In genomic region chr15:41230345-41230649, GRCh38 we compare ENCODE assay signal across 8 cellular contexts. TPM values are rescaled to one million over a fixed set of nuclear protein-coding genes. Genes with fewer than 3 reads are reported as not detected.
DNase-seq lines count a peak whose midpoint lies in the region; ATAC-seq and TF ChIP-seq lines count a peak whose summit lies in the region.

No MANE protein-coding gene starts in this region.

- H3K27me3 ChIP-seq in cardiac muscle cell = no peaks in the 10 kb centered on the region
- H3K27me3 ChIP-seq in body of pancreas = no peaks in the 10 kb centered on the region
- no peaks in the 10 kb centered on the region for H3K27me3 ChIP-seq in upper lobe of left lung

- TF ChIP-seq CTCF in cardiac muscle cell (IDR thresholded peaks at IDR 0.05; ENCODE audit: low read depth, low read length) (no peak), body of pancreas (IDR thresholded peaks at IDR 0.05) (no peak), upper lobe of left lung (IDR thresholded peaks at IDR 0.05) (no peak)

- H3K36me3 ChIP-seq in cardiac muscle cell = no peaks in the 10 kb centered on the region
- no peaks in the 10 kb centered on the region for H3K36me3 ChIP-seq in body of pancreas (replicated peaks in 1 of 2; ENCODE audit: insufficient read depth in 1 of 2, low read depth in 2 of 2)
- no peaks in the 10 kb centered on the region for H3K36me3 ChIP-seq in mesodermal cell (ENCODE audit: control insufficient read depth, insufficient read depth, low read length)
- H3K36me3 ChIP-seq in upper lobe of left lung = no peaks in the 10 kb centered on the region

- WGBS in body of pancreas, 2 donors = 29 to 34% methylated on average over 10 of the region's 10 CpGs
- WGBS in mesodermal cell (ENCODE audit: insufficient coverage in 2 of 2), 2 experiments = 22 to 50% methylated on average over 7 to 8 of the region's 10 CpGs
- 33 to 39% methylated on average over 10 of the region's 10 CpGs for WGBS in upper lobe of left lung, 2 donors

- TF ChIP-seq POLR2A in body of pancreas (IDR thresholded peaks at IDR 0.05) (no peak), upper lobe of left lung (IDR thresholded peaks at IDR 0.05) (no peak)

- H3K4me3 ChIP-seq in cardiac muscle cell (peak overlapping the region; percentile 74), body of pancreas (no peak overlapping the region), mesodermal cell (ENCODE audit: extremely low read depth, insufficient read depth, low read length, poor library complexity, severe bottlenecking) (peak overlapping the region; percentile 88), upper lobe of left lung (peak overlapping the region; percentile 14 to 92 (median 78))

- H3K4me1 ChIP-seq in cardiac muscle cell (ENCODE audit: low read depth) (no peaks in the 10 kb centered on the region), body of pancreas (peaks cover 28% of the 10 kb centered on the region), mesodermal cell (ENCODE audit: control insufficient read depth, insufficient read depth, low read length, poor library complexity, severe bottlenecking) (peaks cover 13% of the 10 kb centered on the region), upper lobe of left lung (peaks cover 16 to 37% (median 23%) of the 10 kb centered on the region in 4 donors)

- no peak overlapping the region for H3K27ac ChIP-seq in cardiac muscle cell
- peak overlapping the region in 3 of 4 donors; percentile 83 to 99 (median 98) for H3K27ac ChIP-seq in body of pancreas
- no peak overlapping the region for H3K27ac ChIP-seq in mesodermal cell (ENCODE audit: low read depth, low read length, severe bottlenecking)
- peak overlapping the region; percentile 88 to 98 (median 94) for H3K27ac ChIP-seq in upper lobe of left lung

- DNase-seq in cardiac muscle cell (ENCODE audit: low read depth in 1 of 2, low spot score in 1 of 2) (no peak), Right ventricle myocardium superior (no peak), body of pancreas (no peak), upper lobe of left lung (no peak), RKO (ENCODE audit: low spot score) (no peak), NCI-H524 (lab: John Stamatoyannopoulos, UW) (no peak), islet precursor cell (no peak)

- TF ChIP-seq EP300 in upper lobe of left lung (IDR thresholded peaks at IDR 0.05) = no peak

- intact Hi-C loops in Right ventricle myocardium superior (cut with DNase I) (loop anchor here (5.0 kb wide), 1 partner anchor 52 kb away; no protein-coding TSS in a partner anchor), body of pancreas (cut with DNase I) (no loop called here)

- no peak for ATAC-seq in Right ventricle myocardium superior (ENCODE audit: poor library complexity)
- no peak for ATAC-seq in body of pancreas
- ATAC-seq in upper lobe of left lung (ENCODE audit: low FRiP score in 2 of 2) = no peak

- no peaks in the 10 kb centered on the region for H3K9me3 ChIP-seq in cardiac muscle cell (ENCODE audit: low read depth)
- no peaks in the 10 kb centered on the region for H3K9me3 ChIP-seq in body of pancreas
- H3K9me3 ChIP-seq in mesodermal cell (ENCODE audit: control insufficient read depth, low read length) = no peaks in the 10 kb centered on the region
- no peaks in the 10 kb centered on the region for H3K9me3 ChIP-seq in upper lobe of left lung

RNA-seq across cellular contexts. Expression of gene EXD1, which starts 0.3 kb away (rescaled TPM):
- total RNA-seq in cardiac muscle cell = not detected in 2 replicates
- polyA plus RNA-seq in cardiac muscle cell = not detected in 2 replicates
- not detected for total RNA-seq in Right ventricle myocardium superior
- not detected for total RNA-seq in body of pancreas
- not detected for polyA plus RNA-seq in mesodermal cell (2013, experiment 1 of 2)
- polyA plus RNA-seq in mesodermal cell (2013, experiment 2 of 2) = not detected
- under 1 TPM in 2 of 6 donors, not detected in 4; 0.09 to 0.30 TPM for total RNA-seq in upper lobe of left lung

RNA-seq across cellular contexts. Expression of gene CHP1, which starts 0.8 kb away (rescaled TPM):
- total RNA-seq in cardiac muscle cell = 233 and 310 TPM in 2 replicates
- polyA plus RNA-seq in cardiac muscle cell = 32.9 and 37.0 TPM in 2 replicates
- total RNA-seq in Right ventricle myocardium superior = 124 TPM
- total RNA-seq in body of pancreas = 10 to 100 TPM; 61.0 to 87.9 TPM
- polyA plus RNA-seq in mesodermal cell (2013, experiment 1 of 2) = 90.6 TPM
- 89.1 TPM for polyA plus RNA-seq in mesodermal cell (2013, experiment 2 of 2)
- total RNA-seq in upper lobe of left lung = 100 to 1,000 TPM; 130 to 264 (median 200) TPM

Comparison
In these comparisons a context has a peak if more than half of its experiments do, and no peak if none do; other contexts are left out.
1. H3K27ac ChIP-seq: peak in body of pancreas (3 of 4) and upper lobe of left lung (4 of 4); none in cardiac muscle cell (single experiment) and mesodermal cell (single experiment).
2. H3K4me3 ChIP-seq: peak in cardiac muscle cell (single experiment), mesodermal cell (single experiment) and upper lobe of left lung (4 of 4); none in body of pancreas (0 of 2).